In the genomic region with DNA sequence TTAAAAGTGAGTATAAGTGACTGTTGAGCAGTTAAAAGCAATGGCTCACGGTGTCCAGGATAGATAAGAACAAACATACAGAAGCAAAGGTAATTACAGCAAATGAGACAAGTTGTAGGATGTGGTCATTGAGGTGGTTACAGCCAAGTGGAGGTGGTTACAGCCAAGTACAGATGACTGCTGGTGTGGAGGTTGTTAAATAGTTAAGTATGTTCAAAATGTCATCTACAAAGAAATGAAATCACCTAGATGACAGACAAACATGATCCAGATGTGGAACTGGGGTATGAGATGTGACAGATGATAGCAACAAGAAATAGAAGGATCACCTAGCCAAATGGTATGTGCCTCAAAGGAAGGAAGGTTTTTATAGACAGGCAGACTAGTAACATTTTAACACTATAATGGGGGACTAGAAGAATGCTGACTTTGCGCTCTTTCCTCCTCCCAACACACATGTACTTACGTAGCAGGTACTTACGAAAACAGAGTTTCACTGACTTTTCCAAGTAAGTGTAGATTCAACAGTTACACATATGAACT, we compare ENCODE assay signal across 8 cellular contexts. TPM values are rescaled to one million over a fixed set of nuclear protein-coding genes. Genes with fewer than 3 reads are reported as not detected.
DNase-seq lines count a peak whose midpoint lies in the region; ATAC-seq and TF ChIP-seq lines count a peak whose summit lies in the region.

No MANE protein-coding gene starts in this region.

- peaks cover 5% of the 10 kb centered on the region; the same call in 1 of the 2 replicates for H3F3A ChIP-seq in Loucy (ENCODE audit: low read depth)

- DNase-seq in left colon (no peak), SKM-1 treated with dmso at 0.1 percent for 144 hours (lab: John Stamatoyannopoulos, UW; ENCODE audit: unreplicated experiment) (no peak), sciatic nerve (ENCODE audit: low spot score) (no peak), head of caudate nucleus (no peak)

- peak overlapping the region; percentile 69 for H3K4me2 ChIP-seq in Loucy (ENCODE audit: low read depth, low read length, poor library complexity, severe bottlenecking)

- no peak overlapping the region for H2AFZ ChIP-seq in Loucy (ENCODE audit: low read length)

- H3K79me2 ChIP-seq in Loucy (ENCODE audit: insufficient read depth, low read length), result peaks cover 81% of the 10 kb centered on the region

- intact Hi-C loops in left colon (cut with DNase I, micrococcal nuclease) (no loop called here), sciatic nerve (cut with DNase I) (no loop called here), head of caudate nucleus (cut with DNase I) (no loop called here)

- H3K9ac ChIP-seq in Loucy (ENCODE audit: low read depth, low read length, poor library complexity, severe bottlenecking), result peak overlapping the region; percentile 52

- no peaks in the 10 kb centered on the region for H3K27me3 ChIP-seq in Loucy (ENCODE audit: insufficient read depth, low read length, poor library complexity, severe bottlenecking)

- H3K4me3 ChIP-seq in Loucy (ENCODE audit: low read length, poor library complexity, severe bottlenecking), result peak overlapping the region; percentile 50

- TF ChIP-seq CTCF in Loucy (conservative IDR thresholded peaks at IDR 0.05; ENCODE audit: low read length), result no peak

- H3K36me3 ChIP-seq in Loucy (ENCODE audit: insufficient read depth, low read length), result no peaks in the 10 kb centered on the region

- no peaks in the 10 kb centered on the region for H3K9me2 ChIP-seq in Loucy (replicated peaks; ENCODE audit: low read depth, low read length)

- ATAC-seq in GM18498 (IDR thresholded peaks at IDR 0.05; ENCODE audit: unreplicated experiment), result peak; percentile 57
- peak; percentile 49 for ATAC-seq in GM21786 (IDR thresholded peaks at IDR 0.05; ENCODE audit: unreplicated experiment)
- ATAC-seq in left colon, result peak; percentile 42
- no peak for ATAC-seq in sciatic nerve
- no peak for ATAC-seq in HG03378 (IDR thresholded peaks at IDR 0.05; ENCODE audit: unreplicated experiment)

- no peaks in the 10 kb centered on the region for H4K20me1 ChIP-seq in Loucy (ENCODE audit: insufficient read depth, low read length, poor library complexity, severe bottlenecking)

- no peaks in the 10 kb centered on the region for H3K9me3 ChIP-seq in Loucy (ENCODE audit: insufficient read depth, low read depth, low read length)

- H3K4me1 ChIP-seq in Loucy (ENCODE audit: insufficient read depth, low read length, poor library complexity, severe bottlenecking), result peaks cover 77% of the 10 kb centered on the region

RNA-seq across cellular contexts. Expression of a gene that starts 6.8 kb away (rescaled TPM):
- total RNA-seq in left colon (10 to 100 TPM; 47.0 to 49.8 TPM), sciatic nerve (71.9 TPM)

Comparison
In these comparisons a context has a peak if more than half of its experiments do, and no peak if none do; other contexts are left out.
1. ATAC-seq: peak in GM18498 (single experiment), GM21786 (single experiment) and left colon (single experiment); none in sciatic nerve (single experiment) and HG03378 (single experiment).